In genomic region chr22:29269731-29270474, GRCh38 we compare ENCODE assay signal across 1 cellular context.
TF ChIP-seq lines count a peak whose summit lies in the region.

No MANE protein-coding gene starts in this region.

TF ChIP-seq in HepG2, 621 proteins besides CTCF, POLR2A, EP300 and RAD21 (continued from another document):
- TF ChIP-seq ZBTB43 (CRISPR knock-in tag; conservative IDR thresholded peaks at IDR 0.05) (no peak), ZNF10 (CRISPR knock-in tag; IDR thresholded peaks at IDR 0.05; ENCODE audit: borderline replicate concordance, low read depth) (no peak), ZNF33A (CRISPR knock-in tag; IDR thresholded peaks at IDR 0.05; ENCODE audit: borderline replicate concordance) (no peak), ZNF512B (CRISPR knock-in tag; IDR thresholded peaks at IDR 0.05; ENCODE audit: borderline replicate concordance) (no peak), MAX (IDR thresholded peaks at IDR 0.05) (peak; percentile 52), POLR2G (IDR thresholded peaks at IDR 0.05; ENCODE audit: low read depth, low read length) (no peak), JDP2 (CRISPR knock-in tag; IDR thresholded peaks at IDR 0.05; ENCODE audit: borderline replicate concordance) (no peak), CEBPB (IDR thresholded peaks at IDR 0.05; ENCODE audit: borderline replicate concordance, low read depth, low read length) (no peak), ZNF20 (CRISPR knock-in tag; IDR thresholded peaks at IDR 0.05) (peak; percentile 77; the same call in 1 of the 2 replicates), FOXA3 (CRISPR knock-in tag; IDR thresholded peaks at IDR 0.05) (peak; percentile 78), ZNF629 (CRISPR knock-in tag; conservative IDR thresholded peaks at IDR 0.05) (no peak), ZNF747 (CRISPR knock-in tag; IDR thresholded peaks at IDR 0.05; ENCODE audit: borderline replicate concordance) (0 out of 2 replicates have a peak, but pooled peaks have one; percentile 22), MBD4 (IDR thresholded peaks at IDR 0.05; ENCODE audit: borderline replicate concordance, low read length) (0 out of 2 replicates have a peak, but pooled peaks have one; percentile 15), ZNF740 (CRISPR knock-in tag; IDR thresholded peaks at IDR 0.05) (0 out of 2 replicates have a peak, but pooled peaks have one; percentile 44), ERF (CRISPR knock-in tag; IDR thresholded peaks at IDR 0.05) (no peak), ZNF781 (CRISPR knock-in tag; IDR thresholded peaks at IDR 0.05; ENCODE audit: borderline replicate concordance, not compliant biosample characterization) (peak; percentile 7), SNAI1 (CRISPR knock-in tag; IDR thresholded peaks at IDR 0.05; ENCODE audit: borderline replicate concordance) (0 out of 2 replicates have a peak, but pooled peaks have one; percentile 51), HCFC1 (IDR thresholded peaks at IDR 0.05; ENCODE audit: low read depth, low read length) (no peak), ZNF713 (CRISPR knock-in tag; IDR thresholded peaks at IDR 0.05) (no peak), HOXA5 (CRISPR knock-in tag; IDR thresholded peaks at IDR 0.05) (0 out of 2 replicates have a peak, but pooled peaks have one; percentile 2), SOX13 (IDR thresholded peaks at IDR 0.05) (no peak), SOX13 (CRISPR knock-in tag; conservative IDR thresholded peaks at IDR 0.05 in 1 of 2, IDR thresholded peaks at IDR 0.05 in 1 of 2) (no peak), TBX2 (CRISPR knock-in tag; IDR thresholded peaks at IDR 0.05; ENCODE audit: borderline replicate concordance) (peak; percentile 30; the same call in 1 of the 2 replicates), PITX1 (CRISPR knock-in tag; IDR thresholded peaks at IDR 0.05) (no peak), MXI1 (IDR thresholded peaks at IDR 0.05; ENCODE audit: borderline replicate concordance, low read depth, low read length) (peak; percentile 40; the same call in 1 of the 3 replicates), NFIC (IDR thresholded peaks at IDR 0.05; ENCODE audit: low read length) (no peak), ZNF17 (CRISPR knock-in tag; IDR thresholded peaks at IDR 0.05) (no peak), KAT7 (CRISPR knock-in tag; IDR thresholded peaks at IDR 0.05; ENCODE audit: borderline replicate concordance) (no peak), HOXD1 (CRISPR knock-in tag; IDR thresholded peaks at IDR 0.05) (no peak)
TF ChIP-seq in HepG2: peak in this region for 28.
